ENCODE assay signal across 26 cellular contexts in the genomic region with DNA sequence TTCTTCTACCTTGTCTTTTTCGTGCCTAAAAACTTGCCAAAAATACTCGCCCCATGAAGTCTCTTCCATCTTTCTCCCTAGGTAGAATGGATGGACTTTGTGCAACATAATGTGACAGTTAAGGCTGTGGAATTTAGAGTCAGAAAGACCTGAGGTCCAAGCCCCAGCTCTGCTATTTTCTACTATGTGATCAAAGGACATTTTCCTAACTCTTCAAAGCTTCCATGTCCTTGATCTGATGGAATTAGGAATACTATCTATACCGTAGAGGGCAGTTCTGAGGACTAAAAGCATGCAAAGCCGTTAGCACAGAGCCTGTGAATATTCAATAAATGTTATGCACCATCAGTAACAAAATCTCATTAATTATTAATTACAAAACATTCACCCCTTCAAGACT. TPM values are rescaled to one million over a fixed set of nuclear protein-coding genes. Genes with fewer than 3 reads are reported as not detected.
"Had no signal": no experiment of that assay in that cellular context is flagged by ENCODE, and none has a peak within 500 bp of the region (broad histone marks: within the 10 kb centered on the region; RNA-seq: fewer than 3 reads in every experiment).

No MANE protein-coding gene starts in this region.

- H3K4me3 ChIP-seq: cardiac muscle cell, left lung, mucosa of descending colon, SK-N-MC, transverse colon, vagina had no signal

- H3K9me3 ChIP-seq: left lung, mucosa of descending colon, transverse colon, vagina had no signal

- H2AFZ ChIP-seq: parathyroid adenoma had no signal

- DNase-seq: activated CD4-positive, alpha-beta memory T cell treated with anti-CD3 and anti-CD28 coated beads, Interleukin-2, amount 10 ng/mL, durations not matched to agents 7 days and 5 days; activated CD8-positive, alpha-beta memory T cell treated with anti-CD3 and anti-CD28 coated beads, Interleukin-2, amount 10 ng/mL, durations not matched to agents 7 days and 5 days; activated effector memory CD4-positive, alpha-beta T cell treated with Interleukin-2 at 50 U/mL for 16 hours; activated T-cell treated with anti-CD3 and anti-CD28 coated beads, Interleukin-2, amount 50 U/mL, for 4 hours; effector memory CD8-positive, alpha-beta T cell; foreskin keratinocyte; glutamatergic neuron; hippocampal formation; islet precursor cell; left lung; mucosa of descending colon; naive thymus-derived CD4-positive, alpha-beta T cell; retina; stimulated activated CD4-positive, alpha-beta T cell treated with anti-CD3 and anti-CD28 coated beads, Interleukin-12 subunit alpha, Interleukin-12 subunit beta, amount 100 ng/mL, for 4 hours; stimulated activated CD4-positive, alpha-beta T cell treated with anti-CD3 and anti-CD28 coated beads, Interleukin-1b, Interleukin-23, amount 100 ng/mL, for 48 hours; stimulated activated CD8-positive, alpha-beta memory T cell treated with anti-CD3 and anti-CD28 coated beads, Interleukin-4, amount 100 ng/mL, for 48 hours; stimulated activated naive CD4-positive, alpha-beta T cell treated with Interleukin-2 at 50 U/mL for 16 hours; transverse colon had no signal

- H3K27me3 Mint-ChIP-seq: activated CD4-positive, alpha-beta memory T cell treated with anti-CD3 and anti-CD28 coated beads, Interleukin-2, amount 10 ng/mL, durations not matched to agents 7 days and 5 days; activated CD8-positive, alpha-beta memory T cell treated with anti-CD3 and anti-CD28 coated beads, Interleukin-2, amount 10 ng/mL, durations not matched to agents 7 days and 5 days; effector memory CD8-positive, alpha-beta T cell; naive thymus-derived CD4-positive, alpha-beta T cell had no signal

- H3K27ac Mint-ChIP-seq: activated CD8-positive, alpha-beta memory T cell treated with anti-CD3 and anti-CD28 coated beads, Interleukin-2, amount 10 ng/mL, durations not matched to agents 7 days and 5 days; T-helper 2 cell treated with Interferon-gamma antibody and Interleukin-4, amounts not matched to agents 5 μg/mL and 100 μg/mL, for 36 hours had no signal

- FAIRE-seq: TTC549 had no signal

- H3K36me3 ChIP-seq: cardiac muscle cell had no signal

- H3K9ac ChIP-seq: parathyroid adenoma had no signal

- H3K27me3 ChIP-seq: cardiac muscle cell, foreskin keratinocyte, left lung, transverse colon, vagina had no signal

- H3K27ac ChIP-seq: cardiac muscle cell, foreskin keratinocyte, left lung, parathyroid adenoma, vagina had no signal

- H3K4me3 Mint-ChIP-seq: activated CD4-positive, alpha-beta memory T cell treated with anti-CD3 and anti-CD28 coated beads, Interleukin-2, amount 10 ng/mL, durations not matched to agents 7 days and 5 days; activated CD8-positive, alpha-beta memory T cell treated with anti-CD3 and anti-CD28 coated beads, Interleukin-2, amount 10 ng/mL, durations not matched to agents 7 days and 5 days; activated T-cell treated with anti-CD3 and anti-CD28 coated beads, Interleukin-2, amount 50 U/mL, for 4 hours; effector memory CD8-positive, alpha-beta T cell; T-helper 2 cell treated with Interferon-gamma antibody and Interleukin-4, amounts not matched to agents 5 μg/mL and 100 μg/mL, for 36 hours had no signal

- ATAC-seq: activated CD8-positive, alpha-beta memory T cell treated with anti-CD3 and anti-CD28 coated beads, Interleukin-2, amount 10 ng/mL, durations not matched to agents 7 days and 5 days; activated naive CD4-positive, alpha-beta T cell treated with anti-CD3 and anti-CD28 coated beads, Interleukin-2, amount 50 U/mL, for 72 hours; activated T-cell treated with anti-CD3 and anti-CD28 coated beads, Interleukin-2, amount 50 U/mL, for 4 hours; effector memory CD8-positive, alpha-beta T cell; foreskin keratinocyte; left lung; naive thymus-derived CD4-positive, alpha-beta T cell had no signal

- H3K9me3 Mint-ChIP-seq: activated CD4-positive, alpha-beta memory T cell treated with anti-CD3 and anti-CD28 coated beads, Interleukin-2, amount 10 ng/mL, durations not matched to agents 7 days and 5 days; activated naive CD4-positive, alpha-beta T cell treated with anti-CD3 and anti-CD28 coated beads, Interleukin-2, amount 50 U/mL, for 72 hours; activated T-cell treated with anti-CD3 and anti-CD28 coated beads, Interleukin-2, amount 50 U/mL, for 4 hours; effector memory CD8-positive, alpha-beta T cell; naive thymus-derived CD4-positive, alpha-beta T cell; T-helper 2 cell treated with Interferon-gamma antibody and Interleukin-4, amounts not matched to agents 5 μg/mL and 100 μg/mL, for 36 hours had no signal

RNA-seq across cellular contexts. Expression of gene MYO7B, which starts 24.4 kb away (rescaled TPM):
- total RNA-seq: foreskin keratinocyte, vagina had no signal
- polyA plus RNA-seq: fibroblast of lung; naive thymus-derived CD4-positive, alpha-beta T cell had no signal
